Comparison of ENCODE assay signal across 23 cellular contexts in the genomic region with DNA sequence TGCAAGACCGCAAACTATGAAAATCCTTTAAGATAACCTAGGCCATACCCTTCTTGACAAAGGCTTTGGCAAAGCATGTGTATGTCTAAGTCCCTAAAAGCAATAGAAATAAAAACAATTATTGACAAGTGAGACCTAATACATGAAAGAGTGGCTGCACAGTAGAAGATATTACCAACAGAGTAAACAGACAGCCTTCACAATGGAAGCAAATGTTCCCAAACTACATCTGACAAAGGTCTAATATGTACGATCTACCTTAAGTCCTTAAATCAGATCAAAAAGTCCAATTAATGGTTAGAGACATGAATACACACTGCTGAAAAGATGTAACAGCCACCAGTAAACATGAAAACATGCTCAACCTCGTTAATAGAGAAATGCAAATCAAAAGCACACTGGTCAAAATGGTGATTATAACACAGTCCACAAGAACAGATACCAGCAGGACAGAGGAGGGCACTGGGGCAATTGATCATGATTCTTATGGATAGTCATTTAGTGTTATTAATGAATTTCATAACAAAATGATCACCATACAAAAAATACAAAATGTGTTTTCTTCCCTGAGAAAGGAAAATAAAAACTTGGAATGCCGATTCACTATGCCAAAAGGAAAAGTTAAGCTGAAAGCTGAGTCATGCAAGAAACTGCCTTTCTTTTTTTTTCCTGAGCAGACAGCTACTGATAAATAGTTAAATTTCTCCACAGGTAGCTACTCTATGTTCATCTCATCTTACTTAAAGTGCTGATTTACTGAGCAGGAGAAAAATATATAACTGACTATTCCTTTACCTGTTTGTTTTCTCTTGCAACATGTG.
A peak's percentile ranks its signal among the peaks of the same experiment; 100 is the strongest.
DNase-seq lines count a peak whose midpoint lies in the region; ATAC-seq, FAIRE-seq and TF ChIP-seq lines count a peak whose summit lies in the region.
"Had no signal": no experiment of that assay in that cellular context is flagged by ENCODE, and none has a peak within 500 bp of the region (broad histone marks: within the 10 kb centered on the region; RNA-seq: fewer than 3 reads in every experiment).

No MANE protein-coding gene starts in this region.

- H2AFZ ChIP-seq in mammary epithelial cell (ENCODE audit: low read depth, low read length) = peak overlapping the region; percentile 10

- peaks cover 33% of the 10 kb centered on the region for H3K27me3 Mint-ChIP-seq in MCF 10A (ENCODE audit: insufficient read depth, unreplicated experiment)
- peaks cover 42% of the 10 kb centered on the region for H3K27me3 Mint-ChIP-seq in activated naive CD8-positive, alpha-beta T cell treated with anti-CD3 and anti-CD28 coated beads for 36 hours
- H3K27me3 Mint-ChIP-seq in type B pancreatic cell = peaks cover 58% of the 10 kb centered on the region

- H3K9me3 ChIP-seq in mammary epithelial cell (replicated peaks; ENCODE audit: insufficient read depth, low read length) (no peaks in the 10 kb centered on the region), iPS-20b (ENCODE audit: insufficient read depth, low read depth, low read length) (no peaks in the 10 kb centered on the region)
- H3K9me3 ChIP-seq: BLaER1 treated with 17β-estradiol and CSF1 and Interleukin-3, amounts not matched to agents 10 nM and 100 nM; Caco-2 had no signal

- WGBS in mammary epithelial cell (ENCODE audit: low coverage, missing lambda C conversion rate) = 79% methylated on average over 4 of the region's 4 CpGs

- POLR2A ChIA-PET in MCF 10A (lab: Yijun Ruan, JAX) = interaction anchor here (0.8 kb wide), 1 partner anchor 204 kb away, joined by 3 read pairs; no protein-coding TSS in a partner anchor

- H3K27me3 ChIP-seq in mammary epithelial cell (ENCODE audit: insufficient read depth, low read length) = no peaks in the 10 kb centered on the region
- peaks cover 3% of the 10 kb centered on the region for H3K27me3 ChIP-seq in bronchial epithelial cell (ENCODE audit: control insufficient read depth, insufficient read depth, low read length)
- H3K27me3 ChIP-seq in iPS-20b (ENCODE audit: insufficient read depth, low read length) = peaks cover 98% of the 10 kb centered on the region
- H3K27me3 ChIP-seq: BLaER1 treated with 17β-estradiol and CSF1 and Interleukin-3, amounts not matched to agents 10 nM and 100 nM had no signal

- intact Hi-C loops in mammary epithelial cell (cut with micrococcal nuclease) (no loop called here), MCF 10A (cut with micrococcal nuclease) (no loop called here)

- H3K4me1 ChIP-seq in mammary epithelial cell (ENCODE audit: insufficient read depth, low read length) (no peaks in the 10 kb centered on the region), iPS-20b (ENCODE audit: insufficient read depth, low read length) (peaks cover 15% of the 10 kb centered on the region)
- H3K4me1 ChIP-seq: BLaER1 treated with 17β-estradiol and CSF1 and Interleukin-3, amounts not matched to agents 10 nM and 100 nM; Caco-2 had no signal

- DNase-seq in mammary epithelial cell (no peak), MCF 10A (ENCODE audit: unreplicated experiment) (no peak), bronchial epithelial cell (ENCODE audit: low read depth) (peak; percentile 7), type B pancreatic cell (ENCODE audit: extremely low spot score, unreplicated experiment) (no peak), midbrain (lab: John Stamatoyannopoulos, UW) (no peak)
- no peak for DNase-seq in activated naive CD8-positive, alpha-beta T cell treated with anti-CD3 and anti-CD28 coated beads for 36 hours
- DNase-seq: Caco-2; CD4-positive, alpha-beta memory T cell; NCI-H1105; NCI-H146; NCI-H2029; NCI-H2171; NCI-H345; PC-3; SHP77; SW 1271 had no signal

- no peaks in the 10 kb centered on the region for H3K79me2 ChIP-seq in mammary epithelial cell (ENCODE audit: insufficient read depth, low read length)

- in situ Hi-C loops in mammary epithelial cell (cut with MboI; ENCODE audit: low sequenced_read_pairs in 2 of 2) = no loop called here

- no peak for FAIRE-seq in bronchial epithelial cell (lab: Jason Lieb, UNC)
- FAIRE-seq: G401.6, GM19239 had no signal

- no peak overlapping the region for H3K4me3 ChIP-seq in mammary epithelial cell (replicated peaks in 1 of 3; ENCODE audit: insufficient read depth in 1 of 3, low read depth in 2 of 3, low read length in 3 of 3)
- H3K4me3 ChIP-seq in bronchial epithelial cell (ENCODE audit: low read depth, low read length) = no peak overlapping the region
- H3K4me3 ChIP-seq in iPS-20b (ENCODE audit: low read length) = no peak overlapping the region
- H3K4me3 ChIP-seq: BLaER1 treated with 17β-estradiol and CSF1 and Interleukin-3, amounts not matched to agents 10 nM and 100 nM; SK-N-MC had no signal

- H3K9ac ChIP-seq in mammary epithelial cell (ENCODE audit: insufficient read depth, low read length) (no peak overlapping the region), iPS-20b (ENCODE audit: low read depth, low read length) (peak overlapping the region; percentile 7; the same call in 1 of the 2 replicates)
- H3K9ac ChIP-seq: BLaER1 treated with 17β-estradiol and CSF1 and Interleukin-3, amounts not matched to agents 10 nM and 100 nM had no signal

- H4K20me1 ChIP-seq in mammary epithelial cell (ENCODE audit: insufficient read depth, low read length) = no peaks in the 10 kb centered on the region
- H4K20me1 ChIP-seq: BLaER1 treated with 17β-estradiol and CSF1 and Interleukin-3, amounts not matched to agents 10 nM and 100 nM had no signal

- no peak for ATAC-seq in GM18505 (IDR thresholded peaks at IDR 0.05; ENCODE audit: unreplicated experiment)
- ATAC-seq: PC-3 had no signal

- H3K9me3 Mint-ChIP-seq in MCF 10A (ENCODE audit: unreplicated experiment) = no peaks in the 10 kb centered on the region
- H3K9me3 Mint-ChIP-seq in activated naive CD8-positive, alpha-beta T cell treated with anti-CD3 and anti-CD28 coated beads for 36 hours = no peaks in the 10 kb centered on the region
- H3K9me3 Mint-ChIP-seq in type B pancreatic cell = no peaks in the 10 kb centered on the region
- H3K9me3 Mint-ChIP-seq: CD4-positive, alpha-beta memory T cell had no signal

- H3K27ac Mint-ChIP-seq in MCF 10A (ENCODE audit: low read depth, unreplicated experiment) (no peak overlapping the region), type B pancreatic cell (no peak overlapping the region)
- H3K27ac Mint-ChIP-seq in activated naive CD8-positive, alpha-beta T cell treated with anti-CD3 and anti-CD28 coated beads for 36 hours = no peak overlapping the region
- H3K27ac Mint-ChIP-seq: CD4-positive, alpha-beta memory T cell had no signal

- TF ChIP-seq CTCF in mammary epithelial cell (conservative IDR thresholded peaks at IDR 0.05 in 1 of 2, IDR thresholded peaks at IDR 0.05 in 1 of 2; ENCODE audit: extremely low read depth in 1 of 2, insufficient read depth in 1 of 2, low read depth in 1 of 2, low read length in 2 of 2) (no peak), MCF 10A (IDR thresholded peaks at IDR 0.05; ENCODE audit: unreplicated experiment) (no peak), bronchial epithelial cell (IDR thresholded peaks at IDR 0.05; ENCODE audit: insufficient read depth, low read length, severe bottlenecking) (no peak), type B pancreatic cell (conservative IDR thresholded peaks at IDR 0.05) (no peak)

- H3K4me3 Mint-ChIP-seq in MCF 10A (ENCODE audit: unreplicated experiment) (no peak overlapping the region), type B pancreatic cell (no peak overlapping the region)
- no peak overlapping the region for H3K4me3 Mint-ChIP-seq in activated naive CD8-positive, alpha-beta T cell treated with anti-CD3 and anti-CD28 coated beads for 36 hours
- H3K4me3 Mint-ChIP-seq: CD4-positive, alpha-beta memory T cell had no signal

- TF ChIP-seq POLR2A in GM18505 (IDR thresholded peaks at IDR 0.05; ENCODE audit: borderline replicate concordance, extremely low read depth, insufficient read depth, insufficient read length) = no peak

- BruUV-seq in mammary epithelial cell (replicated peaks; lab: Mats Ljungman, UMichigan) (no TSS peak), MCF 10A (replicated peaks; lab: Mats Ljungman, UMichigan) (no TSS peak)

- H3K27ac ChIP-seq in mammary epithelial cell (ENCODE audit: insufficient read depth, low read depth, low read length) = no peak overlapping the region
- no peak overlapping the region for H3K27ac ChIP-seq in iPS-20b (ENCODE audit: low read length)
- H3K27ac ChIP-seq: 22Rv1; BLaER1 treated with 17β-estradiol and CSF1 and Interleukin-3, amounts not matched to agents 10 nM and 100 nM; SK-N-MC had no signal

- no peak overlapping the region for H3K4me2 ChIP-seq in mammary epithelial cell (ENCODE audit: insufficient read depth, low read depth, low read length)
- H3K4me2 ChIP-seq: BLaER1 treated with 17β-estradiol and CSF1 and Interleukin-3, amounts not matched to agents 10 nM and 100 nM had no signal

- CTCF ChIA-PET in mammary epithelial cell (lab: Charles Lee; ENCODE audit: low non-redundant PET) = no interaction called here
- CTCF ChIA-PET in MCF 10A (lab: Yijun Ruan, JAX) = interaction anchor here (0.5 kb wide), 1 partner anchor 11 kb away, joined by 3 read pairs; no protein-coding TSS in a partner anchor

- dilution Hi-C loops in mammary epithelial cell (cut with HindIII; ENCODE audit: low sequenced_read_pairs) = no loop called here

- H3K4me1 Mint-ChIP-seq in MCF 10A (ENCODE audit: insufficient read depth, unreplicated experiment) (no peaks in the 10 kb centered on the region), type B pancreatic cell (ENCODE audit: unreplicated experiment) (no peaks in the 10 kb centered on the region)
- H3K4me1 Mint-ChIP-seq in activated naive CD8-positive, alpha-beta T cell treated with anti-CD3 and anti-CD28 coated beads for 36 hours = no peaks in the 10 kb centered on the region
- H3K4me1 Mint-ChIP-seq: CD4-positive, alpha-beta memory T cell had no signal

- no peaks in the 10 kb centered on the region for H3K36me3 Mint-ChIP-seq in MCF 10A (ENCODE audit: insufficient read depth, unreplicated experiment)
- H3K36me3 Mint-ChIP-seq in activated naive CD8-positive, alpha-beta T cell treated with anti-CD3 and anti-CD28 coated beads for 36 hours = no peaks in the 10 kb centered on the region
- no peaks in the 10 kb centered on the region for H3K36me3 Mint-ChIP-seq in type B pancreatic cell
- H3K36me3 Mint-ChIP-seq: CD4-positive, alpha-beta memory T cell had no signal

- H3K36me3 ChIP-seq in mammary epithelial cell (ENCODE audit: insufficient read depth, low read length) = no peaks in the 10 kb centered on the region
- H3K36me3 ChIP-seq in bronchial epithelial cell (ENCODE audit: control insufficient read depth, insufficient read depth, low read length) = no peaks in the 10 kb centered on the region
- no peaks in the 10 kb centered on the region for H3K36me3 ChIP-seq in iPS-20b (ENCODE audit: insufficient read depth, low read depth, low read length)
- H3K36me3 ChIP-seq: BLaER1 treated with 17β-estradiol and CSF1 and Interleukin-3, amounts not matched to agents 10 nM and 100 nM had no signal
